In genomic region chr7:76549025-76549854, GRCh38 we compare ENCODE assay signal across 8 cellular contexts. TPM values are rescaled to one million over a fixed set of nuclear protein-coding genes. Genes with fewer than 3 reads are reported as not detected.
A peak's percentile ranks its signal among the peaks of the same experiment; 100 is the strongest.
DNase-seq lines count a peak whose midpoint lies in the region; ATAC-seq and TF ChIP-seq lines count a peak whose summit lies in the region.
"Not testable (repeated sequence)": the region's sequence is repeated elsewhere in the genome, so short reads cannot be mapped to it uniquely, and the experiment has no call there.

No MANE protein-coding gene starts in this region.

- H3K4me1 Mint-ChIP-seq in CD4-positive, alpha-beta memory T cell: peaks cover 8 to 33% (median 20%) of the 10 kb centered on the region in 4 donors
- peaks cover 20% of the 10 kb centered on the region for H3K4me1 Mint-ChIP-seq in activated CD4-positive, alpha-beta memory T cell treated with anti-CD3 and anti-CD28 coated beads, Interleukin-2, amount 10 ng/mL, durations not matched to agents 7 days and 5 days

- peak overlapping the region; percentile 69 for H3K27ac ChIP-seq in CD4-positive, alpha-beta memory T cell (ENCODE audit: low read depth, low read length)
- H3K27ac ChIP-seq in lower lobe of right lung: peak overlapping the region; percentile 88

- H3K9me3 Mint-ChIP-seq in CD4-positive, alpha-beta memory T cell; activated CD4-positive, alpha-beta memory T cell treated with anti-CD3 and anti-CD28 coated beads, Interleukin-2, amount 10 ng/mL, durations not matched to agents 7 days and 5 days: not testable (repeated sequence)

- ATAC-seq in GM19455 (IDR thresholded peaks at IDR 0.05; ENCODE audit: unreplicated experiment) (peak; percentile 100), HG03575 (IDR thresholded peaks at IDR 0.05; ENCODE audit: extremely low read depth, insufficient number of reproducible peaks, low FRiP score, unreplicated experiment) (peak; percentile 90), lower lobe of right lung (peak; percentile 100)

- peaks cover 8 to 15% of the 10 kb centered on the region in 2 donors for H3K36me3 Mint-ChIP-seq in CD4-positive, alpha-beta memory T cell
- H3K36me3 Mint-ChIP-seq in activated CD4-positive, alpha-beta memory T cell treated with anti-CD3 and anti-CD28 coated beads, Interleukin-2, amount 10 ng/mL, durations not matched to agents 7 days and 5 days (ENCODE audit: low read depth): peaks cover 14% of the 10 kb centered on the region

- peak overlapping the region; percentile 87 to 95 (median 91) for H3K27ac Mint-ChIP-seq in CD4-positive, alpha-beta memory T cell
- H3K27ac Mint-ChIP-seq in activated CD4-positive, alpha-beta memory T cell treated with anti-CD3 and anti-CD28 coated beads, Interleukin-2, amount 10 ng/mL, durations not matched to agents 7 days and 5 days: peak overlapping the region; percentile 82

- POLR2A ChIA-PET in CD4-positive, alpha-beta memory T cell (lab: Charles Lee; ENCODE audit: partially characterized antibody); activated CD4-positive, alpha-beta memory T cell treated with anti-CD3 and anti-CD28 coated beads, Interleukin-2, amount 10 ng/mL, durations not matched to agents 7 days and 5 days (lab: Charles Lee): not testable (repeated sequence)

- not testable (repeated sequence) for TF ChIP-seq CTCF in lower lobe of right lung (IDR thresholded peaks at IDR 0.05)

- not testable (repeated sequence) for H3K27me3 Mint-ChIP-seq in CD4-positive, alpha-beta memory T cell; activated CD4-positive, alpha-beta memory T cell treated with anti-CD3 and anti-CD28 coated beads, Interleukin-2, amount 10 ng/mL, durations not matched to agents 7 days and 5 days

- H3K4me1 ChIP-seq in CD4-positive, alpha-beta memory T cell (ENCODE audit: insufficient read depth, low read length); lower lobe of right lung: not testable (repeated sequence)

- H3K27me3 ChIP-seq in CD4-positive, alpha-beta memory T cell (ENCODE audit: insufficient read depth, low read length); lower lobe of right lung (ENCODE audit: low read depth): not testable (repeated sequence)

- H3K4me3 Mint-ChIP-seq in CD4-positive, alpha-beta memory T cell: peak overlapping the region; percentile 91 to 95 (median 94)
- peak overlapping the region; percentile 91 for H3K4me3 Mint-ChIP-seq in activated CD4-positive, alpha-beta memory T cell treated with anti-CD3 and anti-CD28 coated beads, Interleukin-2, amount 10 ng/mL, durations not matched to agents 7 days and 5 days

- peak overlapping the region in 1 of 2 donors; percentile 64 for H3K4me3 ChIP-seq in CD4-positive, alpha-beta memory T cell (ENCODE audit: low read length in 2 of 2)
- H3K4me3 ChIP-seq in lower lobe of right lung: peak overlapping the region; percentile 89

- CTCF ChIA-PET in CD4-positive, alpha-beta memory T cell (lab: Charles Lee; ENCODE audit: partially characterized antibody); activated CD4-positive, alpha-beta memory T cell treated with anti-CD3 and anti-CD28 coated beads, Interleukin-2, amount 10 ng/mL, durations not matched to agents 7 days and 5 days (lab: Charles Lee): not testable (repeated sequence)

- H3K9me3 ChIP-seq in CD4-positive, alpha-beta memory T cell (ENCODE audit: control insufficient read depth in 1 of 2, low read length in 2 of 2); lower lobe of right lung: not testable (repeated sequence)

- H3K36me3 ChIP-seq in CD4-positive, alpha-beta memory T cell (ENCODE audit: insufficient read depth, low read length); lower lobe of right lung: not testable (repeated sequence)

- peak; percentile 77 to 87 (median 82) for DNase-seq in CD4-positive, alpha-beta memory T cell
- peak; percentile 81 for DNase-seq in NCI-H82 treated with DMSO at 0.1 percent for 48 hours (lab: John Stamatoyannopoulos, UW; ENCODE audit: unreplicated experiment)
- DNase-seq in activated CD4-positive, alpha-beta memory T cell treated with anti-CD3 and anti-CD28 coated beads, Interleukin-2, amount 10 ng/mL, durations not matched to agents 7 days and 5 days: peak; percentile 90
- peak; percentile 84 for DNase-seq in ecto neural progenitor cell (ENCODE audit: low spot score)
- peak; percentile 94 for DNase-seq in lower lobe of right lung
- DNase-seq in stimulated activated CD4-positive, alpha-beta T cell treated with anti-CD3 and anti-CD28 coated beads, Interleukin-4, amount 100 ng/mL, for 48 hours (ENCODE audit: low read depth in 2 of 2): peak; percentile 70 to 89

- intact Hi-C loops in CD4-positive, alpha-beta memory T cell (cut with micrococcal nuclease); lower lobe of right lung (cut with DNase I): not testable (repeated sequence)

RNA-seq across cellular contexts. Expression of gene SPDYE16, which starts 6.1 kb away (rescaled TPM):
- 1 to 10 TPM in 1 of 2 experiments, under 1 TPM in 1; 0.73 to 1.1 TPM for total RNA-seq in CD4-positive, alpha-beta memory T cell
- polyA plus RNA-seq in CD4-positive, alpha-beta memory T cell: under 1 TPM in 1 of 2 donors, not detected in 1; 0.21 TPM
- total RNA-seq in activated CD4-positive, alpha-beta memory T cell treated with anti-CD3 and anti-CD28 coated beads, Interleukin-2, amount 10 ng/mL, durations not matched to agents 7 days and 5 days: under 1 TPM; 0.18 to 0.25 TPM
- 0.18 TPM for total RNA-seq in lower lobe of right lung

RNA-seq across cellular contexts. Expression of gene UPK3B, which starts 38.9 kb away (rescaled TPM):
- total RNA-seq in CD4-positive, alpha-beta memory T cell: 1 to 10 TPM; 2.7 to 3.3 TPM
- not detected for polyA plus RNA-seq in CD4-positive, alpha-beta memory T cell
- 1 to 10 TPM in 1 of 2 experiments, under 1 TPM in 1; 0.83 to 1.7 TPM for total RNA-seq in activated CD4-positive, alpha-beta memory T cell treated with anti-CD3 and anti-CD28 coated beads, Interleukin-2, amount 10 ng/mL, durations not matched to agents 7 days and 5 days
- 16.6 TPM for total RNA-seq in lower lobe of right lung
